ENCODE assay signal across 8 cellular contexts in the genomic region with DNA sequence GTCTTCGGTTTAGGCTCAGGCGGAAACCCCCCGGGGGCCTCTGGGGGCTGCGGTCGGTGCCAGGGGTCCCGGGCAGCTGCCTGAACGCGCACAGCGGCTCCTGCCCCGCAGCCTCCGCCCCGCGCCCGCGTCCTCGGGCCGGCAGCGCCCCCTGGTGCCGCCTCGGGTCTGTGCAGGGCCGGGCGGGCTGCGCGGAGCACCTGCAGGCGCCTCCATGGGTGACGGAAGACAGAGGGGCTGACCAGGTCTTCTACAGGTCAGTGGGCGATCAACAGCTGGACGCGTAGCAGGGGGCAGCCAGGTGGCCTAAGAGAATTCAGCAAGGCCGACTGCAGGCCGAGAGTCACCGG.
A peak's percentile ranks its signal among the peaks of the same experiment; 100 is the strongest.
DNase-seq lines count a peak whose midpoint lies in the region; ATAC-seq and TF ChIP-seq lines count a peak whose summit lies in the region.
"Not testable (repeated sequence)": the region's sequence is repeated elsewhere in the genome, so short reads cannot be mapped to it uniquely, and the experiment has no call there.

No MANE protein-coding gene starts in this region.

- not testable (repeated sequence) for H3K27ac Mint-ChIP-seq in MCF 10A (ENCODE audit: low read depth, unreplicated experiment)

- not testable (repeated sequence) for H3K27me3 Mint-ChIP-seq in MCF 10A (ENCODE audit: insufficient read depth, unreplicated experiment)

- not testable (repeated sequence) for H4K20me1 ChIP-seq in SU-DHL-6 (ENCODE audit: low read depth, low read length)

- ATAC-seq in GM19043 (IDR thresholded peaks at IDR 0.05; ENCODE audit: low read depth, unreplicated experiment) (peak; percentile 76), HG02571 (IDR thresholded peaks at IDR 0.05; ENCODE audit: unreplicated experiment) (peak; percentile 79), HG03378 (IDR thresholded peaks at IDR 0.05; ENCODE audit: unreplicated experiment) (peak; percentile 72), right cardiac atrium (peak; percentile 89)

- H3K4me3 ChIP-seq in BJ (ENCODE audit: low read depth, low read length) (peak overlapping the region; percentile 26), right cardiac atrium (ENCODE audit: low read length) (peak overlapping the region; percentile 45), skeletal muscle cell (ENCODE audit: low read depth, low read length) (peak overlapping the region; percentile 37)
- H3K4me3 ChIP-seq in SU-DHL-6 (ENCODE audit: insufficient read depth, low read length, poor library complexity, severe bottlenecking): not testable (repeated sequence)

- peaks cover 12% of the 10 kb centered on the region; the same call in 1 of the 2 replicates for H3F3A ChIP-seq in SU-DHL-6 (ENCODE audit: insufficient read depth)

- peak overlapping the region; percentile 51 for H3K4me2 ChIP-seq in SU-DHL-6 (ENCODE audit: low read depth, low read length, poor library complexity, severe bottlenecking)

- not testable (repeated sequence) for H3K27me3 ChIP-seq in BJ (ENCODE audit: control insufficient read depth, insufficient read depth, low read length); SU-DHL-6 (ENCODE audit: low read length); right cardiac atrium (ENCODE audit: control insufficient read depth, insufficient read depth)

- not testable (repeated sequence) for TF ChIP-seq CTCF in BJ (IDR thresholded peaks at IDR 0.05; ENCODE audit: insufficient read depth, low read depth, low read length); SU-DHL-6 (IDR thresholded peaks at IDR 0.05; ENCODE audit: insufficient read depth, low read length, poor library complexity, severe bottlenecking); MCF 10A (IDR thresholded peaks at IDR 0.05; ENCODE audit: unreplicated experiment)

- intact Hi-C loops in MCF 10A (cut with micrococcal nuclease); right cardiac atrium (cut with DNase I): not testable (repeated sequence)

- H3K4me3 Mint-ChIP-seq in MCF 10A (ENCODE audit: unreplicated experiment): peak overlapping the region; percentile 39

- peak overlapping the region; percentile 70 for H3K27ac ChIP-seq in SU-DHL-6 (ENCODE audit: low read depth, low read length)
- not testable (repeated sequence) for H3K27ac ChIP-seq in right cardiac atrium (ENCODE audit: low read length)

- POLR2A ChIA-PET in BJ (lab: Charles Lee); MCF 10A (lab: Yijun Ruan, JAX): not testable (repeated sequence)

- not testable (repeated sequence) for H3K4me1 Mint-ChIP-seq in MCF 10A (ENCODE audit: insufficient read depth, unreplicated experiment)

- H3K9me3 Mint-ChIP-seq in MCF 10A (ENCODE audit: unreplicated experiment): not testable (repeated sequence)

- BruUV-seq in MCF 10A (replicated peaks; lab: Mats Ljungman, UMichigan): not testable (repeated sequence)

- H2AFZ ChIP-seq in SU-DHL-6 (ENCODE audit: low read depth, low read length, severe bottlenecking): not testable (repeated sequence)

- H3K79me2 ChIP-seq in SU-DHL-6 (ENCODE audit: insufficient read depth, low read length): not testable (repeated sequence)

- H3K36me3 ChIP-seq in BJ (ENCODE audit: control insufficient read depth, insufficient read depth, low read length); SU-DHL-6 (ENCODE audit: low read length): not testable (repeated sequence)

- not testable (repeated sequence) for H3K36me3 Mint-ChIP-seq in MCF 10A (ENCODE audit: insufficient read depth, unreplicated experiment)

- not testable (repeated sequence) for H3K9me2 ChIP-seq in SU-DHL-6 (replicated peaks; ENCODE audit: insufficient read depth, low read length)

- H3K4me1 ChIP-seq in right cardiac atrium (ENCODE audit: control insufficient read depth, insufficient read depth, low read length): not testable (repeated sequence)

- CTCF ChIA-PET in BJ (lab: Yijun Ruan, JAX); MCF 10A (lab: Yijun Ruan, JAX): not testable (repeated sequence)

- DNase-seq in BJ (ENCODE audit: low read depth); MCF 10A (ENCODE audit: unreplicated experiment); right cardiac atrium; skeletal muscle cell (ENCODE audit: low read depth): not testable (repeated sequence)

- peak overlapping the region; percentile 32; the same call in 1 of the 2 replicates for H3K9ac ChIP-seq in SU-DHL-6 (ENCODE audit: low read length)

- H3K9me3 ChIP-seq in SU-DHL-6 (ENCODE audit: insufficient read depth, low read length); right cardiac atrium (ENCODE audit: control insufficient read depth, low read length): not testable (repeated sequence)

- 0% methylated on average over 5 of the region's 32 CpGs for WGBS in right cardiac atrium
